ENCODE assay signal across 1 cellular context in genomic region chr5:141003791-141004601, GRCh38.
TF ChIP-seq lines count a peak whose summit lies in the region.

No MANE protein-coding gene starts in this region.

TF ChIP-seq in HEK293, 187 proteins besides CTCF, POLR2A, EP300 and RAD21 (continued from another document and continues in another):
- TF ChIP-seq, protein P1, sequence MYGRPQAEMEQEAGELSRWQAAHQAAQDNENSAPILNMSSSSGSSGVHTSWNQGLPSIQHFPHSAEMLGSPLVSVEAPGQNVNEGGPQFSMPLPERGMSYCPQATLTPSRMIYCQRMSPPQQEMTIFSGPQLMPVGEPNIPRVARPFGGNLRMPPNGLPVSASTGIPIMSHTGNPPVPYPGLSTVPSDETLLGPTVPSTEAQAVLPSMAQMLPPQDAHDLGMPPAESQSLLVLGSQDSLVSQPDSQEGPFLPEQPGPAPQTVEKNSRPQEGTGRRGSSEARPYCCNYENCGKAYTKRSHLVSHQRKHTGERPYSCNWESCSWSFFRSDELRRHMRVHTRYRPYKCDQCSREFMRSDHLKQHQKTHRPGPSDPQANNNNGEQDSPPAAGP (tag by site-specific recombination; IDR thresholded peaks at IDR 0.05), result 0 out of 2 replicates have a peak, but pooled peaks have one; percentile 47
- TF ChIP-seq ZNF24 (tag by site-specific recombination; IDR thresholded peaks at IDR 0.05), result 0 out of 2 replicates have a peak, but pooled peaks have one; percentile 18
- no peak for TF ChIP-seq ZNF549 (tag by site-specific recombination; IDR thresholded peaks at IDR 0.05)
- no peak for TF ChIP-seq BCL11B (tag by site-specific recombination; IDR thresholded peaks at IDR 0.05; ENCODE audit: low read depth)
- no peak for TF ChIP-seq ZNF341 (tag by site-specific recombination; IDR thresholded peaks at IDR 0.05; ENCODE audit: low read depth)
- TF ChIP-seq ZNF140 (tag by site-specific recombination; IDR thresholded peaks at IDR 0.05), result no peak
- no peak for TF ChIP-seq ZBTB48 (tag by site-specific recombination; IDR thresholded peaks at IDR 0.05)
- TF ChIP-seq ZNF132 (tag by site-specific recombination; IDR thresholded peaks at IDR 0.05; ENCODE audit: borderline replicate concordance), result no peak
- TF ChIP-seq, protein P2, sequence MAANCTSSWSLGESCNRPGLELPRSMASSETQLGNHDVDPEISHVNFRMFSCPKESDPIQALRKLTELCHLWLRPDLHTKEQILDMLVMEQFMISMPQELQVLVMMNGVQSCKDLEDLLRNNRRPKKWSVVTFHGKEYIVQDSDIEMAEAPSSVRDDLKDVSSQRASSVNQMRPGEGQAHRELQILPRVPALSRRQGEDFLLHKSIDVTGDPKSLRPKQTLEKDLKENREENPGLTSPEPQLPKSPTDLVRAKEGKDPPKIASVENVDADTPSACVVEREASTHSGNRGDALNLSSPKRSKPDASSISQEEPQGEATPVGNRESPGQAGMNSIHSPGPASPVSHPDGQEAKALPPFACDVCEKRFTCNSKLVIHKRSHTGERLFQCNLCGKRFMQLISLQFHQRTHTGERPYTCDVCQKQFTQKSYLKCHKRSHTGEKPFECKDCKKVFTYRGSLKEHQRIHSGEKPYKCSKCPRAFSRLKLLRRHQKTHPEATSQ (tag by site-specific recombination; IDR thresholded peaks at IDR 0.05), result no peak
- no peak for TF ChIP-seq ZNF776 (tag by site-specific recombination; IDR thresholded peaks at IDR 0.05; ENCODE audit: borderline replicate concordance)
- no peak for TF ChIP-seq ZNF623 (tag by site-specific recombination; IDR thresholded peaks at IDR 0.05)
- TF ChIP-seq SCRT1 (tag by site-specific recombination; IDR thresholded peaks at IDR 0.05; ENCODE audit: borderline replicate concordance), result no peak
- no peak for TF ChIP-seq ZNF26 (tag by site-specific recombination; IDR thresholded peaks at IDR 0.05)
- no peak for TF ChIP-seq ZNF707 (tag by site-specific recombination; IDR thresholded peaks at IDR 0.05)
- no peak for TF ChIP-seq ZNF530 (tag by site-specific recombination; IDR thresholded peaks at IDR 0.05; ENCODE audit: low read depth)
- TF ChIP-seq, protein P3, sequence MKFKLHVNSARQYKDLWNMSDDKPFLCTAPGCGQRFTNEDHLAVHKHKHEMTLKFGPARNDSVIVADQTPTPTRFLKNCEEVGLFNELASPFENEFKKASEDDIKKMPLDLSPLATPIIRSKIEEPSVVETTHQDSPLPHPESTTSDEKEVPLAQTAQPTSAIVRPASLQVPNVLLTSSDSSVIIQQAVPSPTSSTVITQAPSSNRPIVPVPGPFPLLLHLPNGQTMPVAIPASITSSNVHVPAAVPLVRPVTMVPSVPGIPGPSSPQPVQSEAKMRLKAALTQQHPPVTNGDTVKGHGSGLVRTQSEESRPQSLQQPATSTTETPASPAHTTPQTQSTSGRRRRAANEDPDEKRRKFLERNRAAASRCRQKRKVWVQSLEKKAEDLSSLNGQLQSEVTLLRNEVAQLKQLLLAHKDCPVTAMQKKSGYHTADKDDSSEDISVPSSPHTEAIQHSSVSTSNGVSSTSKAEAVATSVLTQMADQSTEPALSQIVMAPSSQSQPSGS (tag by site-specific recombination; IDR thresholded peaks at IDR 0.05; ENCODE audit: low read depth), result no peak
- no peak for TF ChIP-seq ZNF501 (tag by site-specific recombination; IDR thresholded peaks at IDR 0.05)
- no peak for TF ChIP-seq SETDB1 (IDR thresholded peaks at IDR 0.05; ENCODE audit: insufficient read length, low read length)
- TF ChIP-seq ZNF837 (tag by site-specific recombination; IDR thresholded peaks at IDR 0.05), result no peak
- TF ChIP-seq ZNF23 (tag by site-specific recombination; IDR thresholded peaks at IDR 0.05; ENCODE audit: borderline replicate concordance), result no peak
- TF ChIP-seq ZNF792 (tag by site-specific recombination; IDR thresholded peaks at IDR 0.05), result no peak
- TF ChIP-seq, protein P4, sequence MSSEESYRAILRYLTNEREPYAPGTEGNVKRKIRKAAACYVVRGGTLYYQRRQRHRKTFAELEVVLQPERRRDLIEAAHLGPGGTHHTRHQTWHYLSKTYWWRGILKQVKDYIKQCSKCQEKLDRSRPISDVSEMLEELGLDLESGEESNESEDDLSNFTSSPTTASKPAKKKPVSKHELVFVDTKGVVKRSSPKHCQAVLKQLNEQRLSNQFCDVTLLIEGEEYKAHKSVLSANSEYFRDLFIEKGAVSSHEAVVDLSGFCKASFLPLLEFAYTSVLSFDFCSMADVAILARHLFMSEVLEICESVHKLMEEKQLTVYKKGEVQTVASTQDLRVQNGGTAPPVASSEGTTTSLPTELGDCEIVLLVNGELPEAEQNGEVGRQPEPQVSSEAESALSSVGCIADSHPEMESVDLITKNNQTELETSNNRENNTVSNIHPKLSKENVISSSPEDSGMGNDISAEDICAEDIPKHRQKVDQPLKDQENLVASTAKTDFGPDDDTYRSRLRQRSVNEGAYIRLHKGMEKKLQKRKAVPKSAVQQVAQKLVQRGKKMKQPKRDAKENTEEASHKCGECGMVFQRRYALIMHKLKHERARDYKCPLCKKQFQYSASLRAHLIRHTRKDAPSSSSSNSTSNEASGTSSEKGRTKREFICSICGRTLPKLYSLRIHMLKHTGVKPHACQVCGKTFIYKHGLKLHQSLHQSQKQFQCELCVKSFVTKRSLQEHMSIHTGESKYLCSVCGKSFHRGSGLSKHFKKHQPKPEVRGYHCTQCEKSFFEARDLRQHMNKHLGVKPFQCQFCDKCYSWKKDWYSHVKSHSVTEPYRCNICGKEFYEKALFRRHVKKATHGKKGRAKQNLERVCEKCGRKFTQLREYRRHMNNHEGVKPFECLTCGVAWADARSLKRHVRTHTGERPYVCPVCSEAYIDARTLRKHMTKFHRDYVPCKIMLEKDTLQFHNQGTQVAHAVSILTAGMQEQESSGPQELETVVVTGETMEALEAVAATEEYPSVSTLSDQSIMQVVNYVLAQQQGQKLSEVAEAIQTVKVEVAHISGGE (tag by site-specific recombination; conservative IDR thresholded peaks at IDR 0.05; ENCODE audit: low read depth), result no peak
- TF ChIP-seq ZNF214 (tag by site-specific recombination; IDR thresholded peaks at IDR 0.05; ENCODE audit: borderline replicate concordance), result no peak
- no peak for TF ChIP-seq EGR2 (tag by site-specific recombination; IDR thresholded peaks at IDR 0.05; ENCODE audit: low read depth)
- no peak for TF ChIP-seq ZNF280C (tag by site-specific recombination; IDR thresholded peaks at IDR 0.05)
- TF ChIP-seq ZNF580 (tag by site-specific recombination; IDR thresholded peaks at IDR 0.05), result no peak
- no peak for TF ChIP-seq ZNF658 (tag by site-specific recombination; IDR thresholded peaks at IDR 0.05)
- TF ChIP-seq OSR2 (tag by site-specific recombination; IDR thresholded peaks at IDR 0.05), result peak; percentile 76
- TF ChIP-seq, protein P5, sequence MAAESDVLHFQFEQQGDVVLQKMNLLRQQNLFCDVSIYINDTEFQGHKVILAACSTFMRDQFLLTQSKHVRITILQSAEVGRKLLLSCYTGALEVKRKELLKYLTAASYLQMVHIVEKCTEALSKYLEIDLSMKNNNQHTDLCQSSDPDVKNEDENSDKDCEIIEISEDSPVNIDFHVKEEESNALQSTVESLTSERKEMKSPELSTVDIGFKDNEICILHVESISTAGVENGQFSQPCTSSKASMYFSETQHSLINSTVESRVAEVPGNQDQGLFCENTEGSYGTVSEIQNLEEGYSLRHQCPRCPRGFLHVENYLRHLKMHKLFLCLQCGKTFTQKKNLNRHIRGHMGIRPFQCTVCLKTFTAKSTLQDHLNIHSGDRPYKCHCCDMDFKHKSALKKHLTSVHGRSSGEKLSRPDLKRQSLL (tag by site-specific recombination; IDR thresholded peaks at IDR 0.05), result no peak
- TF ChIP-seq ZNF433 (tag by site-specific recombination; IDR thresholded peaks at IDR 0.05; ENCODE audit: low read depth), result no peak
- no peak for TF ChIP-seq ZNF138 (tag by site-specific recombination; IDR thresholded peaks at IDR 0.05; ENCODE audit: borderline replicate concordance)
- TF ChIP-seq, protein P6, sequence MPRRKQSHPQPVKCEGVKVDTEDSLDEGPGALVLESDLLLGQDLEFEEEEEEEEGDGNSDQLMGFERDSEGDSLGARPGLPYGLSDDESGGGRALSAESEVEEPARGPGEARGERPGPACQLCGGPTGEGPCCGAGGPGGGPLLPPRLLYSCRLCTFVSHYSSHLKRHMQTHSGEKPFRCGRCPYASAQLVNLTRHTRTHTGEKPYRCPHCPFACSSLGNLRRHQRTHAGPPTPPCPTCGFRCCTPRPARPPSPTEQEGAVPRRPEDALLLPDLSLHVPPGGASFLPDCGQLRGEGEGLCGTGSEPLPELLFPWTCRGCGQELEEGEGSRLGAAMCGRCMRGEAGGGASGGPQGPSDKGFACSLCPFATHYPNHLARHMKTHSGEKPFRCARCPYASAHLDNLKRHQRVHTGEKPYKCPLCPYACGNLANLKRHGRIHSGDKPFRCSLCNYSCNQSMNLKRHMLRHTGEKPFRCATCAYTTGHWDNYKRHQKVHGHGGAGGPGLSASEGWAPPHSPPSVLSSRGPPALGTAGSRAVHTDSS (tag by site-specific recombination; IDR thresholded peaks at IDR 0.05), result no peak
- no peak for TF ChIP-seq ZBTB1 (tag by site-specific recombination; IDR thresholded peaks at IDR 0.05)
- no peak for TF ChIP-seq ZNF324 (tag by site-specific recombination; IDR thresholded peaks at IDR 0.05)
- TF ChIP-seq ZNF473 (tag by site-specific recombination; IDR thresholded peaks at IDR 0.05), result no peak
- no peak for TF ChIP-seq RBAK (tag by site-specific recombination; IDR thresholded peaks at IDR 0.05)
- TF ChIP-seq ZNF561 (tag by site-specific recombination; IDR thresholded peaks at IDR 0.05; ENCODE audit: borderline replicate concordance), result no peak
- TF ChIP-seq ZNF19 (tag by site-specific recombination; IDR thresholded peaks at IDR 0.05; ENCODE audit: low read depth), result no peak
- 0 out of 2 replicates have a peak, but pooled peaks have one; percentile 14 for TF ChIP-seq ZBTB21 (tag by site-specific recombination; IDR thresholded peaks at IDR 0.05)
- TF ChIP-seq ZNF148 (tag by site-specific recombination; IDR thresholded peaks at IDR 0.05; ENCODE audit: borderline replicate concordance), result no peak
- TF ChIP-seq ZNF610 (tag by site-specific recombination; IDR thresholded peaks at IDR 0.05; ENCODE audit: borderline replicate concordance), result no peak
